Comparison of ENCODE assay signal across 1 cellular context in the genomic region with DNA sequence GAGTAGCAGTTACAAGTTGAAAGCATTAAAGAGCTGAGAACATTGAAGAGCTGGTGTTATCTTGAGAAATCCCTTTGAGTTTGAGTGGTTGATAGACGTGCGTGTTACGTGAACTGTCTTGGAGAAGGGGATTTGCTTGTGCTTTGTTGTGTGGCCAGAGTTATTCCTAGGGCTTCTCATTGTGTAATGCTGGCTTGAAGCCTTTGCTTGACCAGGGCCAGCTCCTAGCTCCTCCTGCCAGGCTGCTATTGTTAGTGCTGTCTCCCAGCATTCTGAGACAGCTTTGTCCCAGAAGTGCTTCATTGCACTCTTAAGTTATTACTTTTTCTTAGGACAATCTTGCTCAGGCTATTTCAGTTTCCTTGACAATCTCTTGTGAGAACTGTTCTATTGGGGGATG.
TF ChIP-seq lines count a peak whose summit lies in the region.

No MANE protein-coding gene starts in this region.

TF ChIP-seq in IMR-90, 13 proteins besides CTCF, POLR2A, EP300 and RAD21:
- TF ChIP-seq NFE2L2 (IDR thresholded peaks at IDR 0.05; ENCODE audit: low read depth, low read length), result no peak
- no peak for TF ChIP-seq CEBPB (IDR thresholded peaks at IDR 0.05; ENCODE audit: low read depth, low read length)
- TF ChIP-seq CHD1 (IDR thresholded peaks at IDR 0.05; ENCODE audit: low read depth, low read length), result no peak
- no peak for TF ChIP-seq MAZ (IDR thresholded peaks at IDR 0.05; ENCODE audit: borderline replicate concordance, low read depth, low read length)
- TF ChIP-seq FOS (IDR thresholded peaks at IDR 0.05; ENCODE audit: low read depth, low read length), result no peak
- TF ChIP-seq, protein P1, sequence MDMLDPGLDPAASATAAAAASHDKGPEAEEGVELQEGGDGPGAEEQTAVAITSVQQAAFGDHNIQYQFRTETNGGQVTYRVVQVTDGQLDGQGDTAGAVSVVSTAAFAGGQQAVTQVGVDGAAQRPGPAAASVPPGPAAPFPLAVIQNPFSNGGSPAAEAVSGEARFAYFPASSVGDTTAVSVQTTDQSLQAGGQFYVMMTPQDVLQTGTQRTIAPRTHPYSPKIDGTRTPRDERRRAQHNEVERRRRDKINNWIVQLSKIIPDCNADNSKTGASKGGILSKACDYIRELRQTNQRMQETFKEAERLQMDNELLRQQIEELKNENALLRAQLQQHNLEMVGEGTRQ (IDR thresholded peaks at IDR 0.05; ENCODE audit: low read depth, low read length), result no peak
- TF ChIP-seq, protein P2, sequence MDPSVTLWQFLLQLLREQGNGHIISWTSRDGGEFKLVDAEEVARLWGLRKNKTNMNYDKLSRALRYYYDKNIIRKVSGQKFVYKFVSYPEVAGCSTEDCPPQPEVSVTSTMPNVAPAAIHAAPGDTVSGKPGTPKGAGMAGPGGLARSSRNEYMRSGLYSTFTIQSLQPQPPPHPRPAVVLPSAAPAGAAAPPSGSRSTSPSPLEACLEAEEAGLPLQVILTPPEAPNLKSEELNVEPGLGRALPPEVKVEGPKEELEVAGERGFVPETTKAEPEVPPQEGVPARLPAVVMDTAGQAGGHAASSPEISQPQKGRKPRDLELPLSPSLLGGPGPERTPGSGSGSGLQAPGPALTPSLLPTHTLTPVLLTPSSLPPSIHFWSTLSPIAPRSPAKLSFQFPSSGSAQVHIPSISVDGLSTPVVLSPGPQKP (IDR thresholded peaks at IDR 0.05; ENCODE audit: borderline replicate concordance, low read depth, low read length), result no peak
- no peak for TF ChIP-seq BHLHE40 (IDR thresholded peaks at IDR 0.05; ENCODE audit: low read depth, low read length)
- no peak for TF ChIP-seq RCOR1 (IDR thresholded peaks at IDR 0.05; ENCODE audit: insufficient replicate concordance, low read length)
- TF ChIP-seq MXI1 (IDR thresholded peaks at IDR 0.05; ENCODE audit: borderline replicate concordance, low read depth, low read length), result no peak
- no peak for TF ChIP-seq RFX5 (IDR thresholded peaks at IDR 0.05; ENCODE audit: low read depth, low read length)
- no peak for TF ChIP-seq SMC3 (IDR thresholded peaks at IDR 0.05; ENCODE audit: low read depth, low read length)
- TF ChIP-seq MAFK (IDR thresholded peaks at IDR 0.05; ENCODE audit: low read depth, low read length), result no peak
